Comparison of ENCODE assay signal across 8 cellular contexts in the genomic region with DNA sequence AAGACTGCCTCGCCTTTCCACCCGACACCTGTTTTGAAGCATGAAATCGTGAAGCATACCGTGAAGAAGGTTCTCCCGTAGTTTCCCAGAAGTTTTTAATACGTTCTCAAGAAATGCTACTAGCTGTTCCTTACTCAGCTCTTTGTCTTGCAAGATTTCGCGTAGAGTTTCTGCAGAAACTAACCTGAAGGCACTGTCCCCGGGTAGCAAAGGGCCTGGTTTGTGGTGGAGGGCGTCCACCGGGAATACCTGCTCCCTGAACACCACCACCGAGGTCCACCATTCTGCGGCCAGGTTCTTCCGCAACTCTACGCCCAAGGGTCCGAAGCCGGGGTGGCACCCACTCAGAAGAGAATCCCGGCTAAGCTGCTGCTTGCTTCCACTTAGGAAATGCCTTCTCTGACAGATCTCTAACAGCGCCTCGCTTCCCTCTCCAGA. TPM values are rescaled to one million over a fixed set of nuclear protein-coding genes. Genes with fewer than 3 reads are reported as not detected.
A peak's percentile ranks its signal among the peaks of the same experiment; 100 is the strongest.
DNase-seq lines count a peak whose midpoint lies in the region; ATAC-seq, FAIRE-seq and TF ChIP-seq lines count a peak whose summit lies in the region.

No MANE protein-coding gene starts in this region.

- peak overlapping the region; percentile 51 for H3K4me3 ChIP-seq in SJSA1
- H3K4me3 ChIP-seq in fibroblast of villous mesenchyme (ENCODE audit: low read depth, low read length) = peak overlapping the region; percentile 76
- H3K4me3 ChIP-seq in gastrocnemius medialis = peak overlapping the region; percentile 72 to 86 (median 77)

- H3K4me1 ChIP-seq in SJSA1 (replicated peaks) (peaks cover 27% of the 10 kb centered on the region), gastrocnemius medialis (peaks cover 19 to 43% of the 10 kb centered on the region in 2 donors)

- H3K27me3 ChIP-seq in SJSA1 (replicated peaks) = no peaks in the 10 kb centered on the region
- no peaks in the 10 kb centered on the region for H3K27me3 ChIP-seq in gastrocnemius medialis

- FAIRE-seq in HTR-8/SVneo (lab: Jason Lieb, UNC) = no peak

- no peak for TF ChIP-seq CTCF in fibroblast of villous mesenchyme (IDR thresholded peaks at IDR 0.05; ENCODE audit: insufficient read depth, low read depth, low read length)
- no peak for TF ChIP-seq CTCF in gastrocnemius medialis (IDR thresholded peaks at IDR 0.05 in 4 of 5, conservative IDR thresholded peaks at IDR 0.05 in 1 of 5)

- peaks cover 65% of the 10 kb centered on the region for H3K36me3 ChIP-seq in SJSA1
- peaks cover 0 to 44% of the 10 kb centered on the region in 2 donors for H3K36me3 ChIP-seq in gastrocnemius medialis

- ATAC-seq in gastrocnemius medialis (peak in 1 of 2 donors; percentile 5), HG03460 (IDR thresholded peaks at IDR 0.05; ENCODE audit: unreplicated experiment) (no peak)

- intact Hi-C loops in gastrocnemius medialis (cut with DNase I; ENCODE audit: low total_unique reads) = loop anchor here (2.0 kb wide), 1 partner anchor 76 kb away; no protein-coding TSS in a partner anchor

- H3K27ac ChIP-seq in SJSA1 (peak overlapping the region; percentile 68), gastrocnemius medialis (peak overlapping the region; percentile 78 to 86 (median 82))

- in situ Hi-C loops in gastrocnemius medialis (cut with MboI; ENCODE audit: low sequenced_read_pairs in 4 of 4) = no loop called here

- no peak for TF ChIP-seq POLR2A in gastrocnemius medialis (IDR thresholded peaks at IDR 0.05)

- peak; percentile 19 for DNase-seq in NCI-H345 (lab: John Stamatoyannopoulos, UW)
- DNase-seq in NCI-H345 treated with DMSO at 0.1 percent for 48 hours (lab: John Stamatoyannopoulos, UW; ENCODE audit: unreplicated experiment) = no peak
- DNase-seq in SJSA1 (ENCODE audit: low read depth in 1 of 2, low spot score in 2 of 2) = no peak
- DNase-seq in fibroblast of villous mesenchyme (ENCODE audit: low read depth) = peak; percentile 20
- DNase-seq in gastrocnemius medialis = no peak
- DNase-seq in HTR-8/SVneo (ENCODE audit: insufficient read length, low spot score) = no peak
- DNase-seq in RPMI8226 = no peak

- no peaks in the 10 kb centered on the region for H3K9me3 ChIP-seq in SJSA1 (replicated peaks)
- H3K9me3 ChIP-seq in gastrocnemius medialis = no peaks in the 10 kb centered on the region

RNA-seq across cellular contexts. Expression of gene POLG2, which starts 0.5 kb away (rescaled TPM):
- 7.0 and 7.5 TPM in 2 replicates for total RNA-seq in SJSA1 (2014; rRNA removed; shearing (Covaris generic))
- total RNA-seq in fibroblast of villous mesenchyme = 8.4 and 12.5 TPM in 2 replicates
- total RNA-seq in gastrocnemius medialis = 1 to 10 TPM; 1.4 to 5.6 (median 2.6) TPM

RNA-seq across cellular contexts. Expression of gene DDX5, which starts 9.7 kb away (rescaled TPM):
- total RNA-seq in SJSA1 (2014; rRNA removed; shearing (Covaris generic)) = 306 and 463 TPM in 2 replicates
- 335 and 361 TPM in 2 replicates for total RNA-seq in fibroblast of villous mesenchyme
- 100 to 1,000 TPM; 450 to 771 (median 541) TPM for total RNA-seq in gastrocnemius medialis

RNA-seq across cellular contexts. Expression of gene CEP95, which starts 10.4 kb away (rescaled TPM):
- 32.5 and 36.7 TPM in 2 replicates for total RNA-seq in SJSA1 (2014; rRNA removed; shearing (Covaris generic))
- 26.3 and 27.1 TPM in 2 replicates for total RNA-seq in fibroblast of villous mesenchyme
- 10 to 100 TPM in 3 of 4 donors, 1 to 10 TPM in 1; 6.5 to 18.8 (median 17.7) TPM for total RNA-seq in gastrocnemius medialis

RNA-seq across cellular contexts. Expression of gene MILR1, which starts 47.5 kb away (rescaled TPM):
- total RNA-seq in SJSA1 (2014; rRNA removed; shearing (Covaris generic)) = not detected in 2 replicates
- total RNA-seq in fibroblast of villous mesenchyme (2.6 and 3.9 TPM in 2 replicates), gastrocnemius medialis (1 to 10 TPM in 2 of 4 donors, under 1 TPM in 1, not detected in 1; 0.76 to 3.3 (median 2.2) TPM)

Comparison
In these comparisons a context has a peak if more than half of its experiments do, and no peak if none do; other contexts are left out.
1. DNase-seq: peak in NCI-H345 (single experiment) and fibroblast of villous mesenchyme (single experiment); none in NCI-H345 treated with DMSO at 0.1 percent for 48 hours (single experiment), SJSA1 (0 of 2), gastrocnemius medialis (0 of 2), HTR-8/SVneo (single experiment) and RPMI8226 (single experiment).
2. Peak in every context shown above with its lines, with median percentiles within 50 percentile points of each other: H3K4me3 ChIP-seq.